Comparison of ENCODE assay signal across 1 cellular context in genomic region chrX:65668362-65669310, GRCh38.
TF ChIP-seq lines count a peak whose summit lies in the region.

No MANE protein-coding gene starts in this region.

TF ChIP-seq in H1, 55 proteins besides CTCF, POLR2A, EP300 and RAD21 (continued from another document):
- TF ChIP-seq ATF3 (IDR thresholded peaks at IDR 0.05; ENCODE audit: insufficient read depth, low read depth, low read length) (no peak), CTBP2 (IDR thresholded peaks at IDR 0.05; ENCODE audit: borderline replicate concordance, insufficient read depth, insufficient read length, low read length) (no peak), KDM4A (IDR thresholded peaks at IDR 0.05; ENCODE audit: low read depth, low read length, severe bottlenecking) (no peak), TCF12 (IDR thresholded peaks at IDR 0.05; ENCODE audit: low read depth, low read length) (no peak), MAFK (IDR thresholded peaks at IDR 0.05; ENCODE audit: low read depth, low read length) (peak; percentile 26; the same call in 1 of the 2 replicates), BACH1 (IDR thresholded peaks at IDR 0.05; ENCODE audit: low read length) (peak; percentile 53; the same call in 1 of the 2 replicates)
